In the genomic region with DNA sequence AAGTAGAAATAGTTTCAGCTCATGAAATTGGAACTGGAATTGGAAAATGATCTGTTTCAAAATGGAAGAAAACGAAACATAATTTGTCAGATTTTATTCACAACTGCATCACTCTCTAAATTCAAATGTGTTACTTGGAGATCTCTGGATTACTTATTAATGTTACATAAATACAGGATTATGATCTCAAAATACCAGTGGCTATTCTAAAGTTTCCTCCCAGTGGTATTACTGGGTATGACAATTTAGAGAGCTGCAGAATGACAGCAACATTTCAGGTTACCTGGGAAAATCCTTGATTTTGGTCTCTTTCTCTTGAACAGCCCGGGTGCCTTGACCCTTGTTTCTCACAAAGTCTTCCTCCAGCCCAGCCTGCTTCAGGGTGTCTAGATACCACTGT, we compare ENCODE assay signal across 10 cellular contexts. TPM values are rescaled to one million over a fixed set of nuclear protein-coding genes. Genes with fewer than 3 reads are reported as not detected.
DNase-seq lines count a peak whose midpoint lies in the region; ATAC-seq and TF ChIP-seq lines count a peak whose summit lies in the region.
"Had no signal": no experiment of that assay in that cellular context is flagged by ENCODE, and none has a peak within 500 bp of the region (broad histone marks: within the 10 kb centered on the region; RNA-seq: fewer than 3 reads in every experiment).

No MANE protein-coding gene starts in this region.

- in situ Hi-C loops in T47D (cut with HindIII; ENCODE audit: low pct_unique_long_range_greater_than_20kb, low sequenced_read_pairs), result no loop called here
- in situ Hi-C loops in HAP-1 (cut with MboI; ENCODE audit: low sequenced_read_pairs), result no loop called here

- DNase-seq in EH (ENCODE audit: low read depth), result peak; percentile 9
- DNase-seq in T47D (ENCODE audit: low read depth in 1 of 2, low spot score in 1 of 2), result peak; percentile 33
- DNase-seq in sigmoid colon, result no peak
- no peak for DNase-seq in NCI-H128 (lab: John Stamatoyannopoulos, UW; ENCODE audit: unreplicated experiment)
- no peak for DNase-seq in HAP-1 (ENCODE audit: low spot score in 2 of 2)
- DNase-seq: NCI-H748 treated with DMSO at 0.1 percent for 48 hours, nucleus accumbens had no signal

- ATAC-seq in GM21619 (IDR thresholded peaks at IDR 0.05; ENCODE audit: unreplicated experiment), result no peak

- H3K4me3 Mint-ChIP-seq in nephron, result no peak overlapping the region

- intact Hi-C loops in sigmoid colon (cut with DNase I), result no loop called here

- H3K27ac ChIP-seq in sigmoid colon, result no peak overlapping the region

- no peak overlapping the region for H3K4me3 ChIP-seq in sigmoid colon
- H3K4me3 ChIP-seq in HAP-1, result no peak overlapping the region

- no peaks in the 10 kb centered on the region for H3K4me1 Mint-ChIP-seq in nephron

- H3K27me3 ChIP-seq in sigmoid colon (no peaks in the 10 kb centered on the region), HAP-1 (ENCODE audit: low read depth) (no peaks in the 10 kb centered on the region)

- no peaks in the 10 kb centered on the region for H3K9me3 Mint-ChIP-seq in nephron

- no peak for TF ChIP-seq EP300 in sigmoid colon (IDR thresholded peaks at IDR 0.05)

- H3K4me1 ChIP-seq in sigmoid colon (no peaks in the 10 kb centered on the region), HAP-1 (no peaks in the 10 kb centered on the region)

- H3K9me3 ChIP-seq in sigmoid colon (no peaks in the 10 kb centered on the region), HAP-1 (no peaks in the 10 kb centered on the region)

- TF ChIP-seq CTCF in LNCAP (IDR thresholded peaks at IDR 0.05) (peak; percentile 32), nephron (IDR thresholded peaks at IDR 0.05; ENCODE audit: unreplicated experiment in 3 of 3) (peak; percentile 15 to 27 (median 23)), sigmoid colon (IDR thresholded peaks at IDR 0.05) (no peak)

- H3K36me3 Mint-ChIP-seq in nephron (ENCODE audit: low read depth), result peaks cover 54% of the 10 kb centered on the region

- no peak overlapping the region for H3K27ac Mint-ChIP-seq in nephron

- no peaks in the 10 kb centered on the region for H3K27me3 Mint-ChIP-seq in nephron (ENCODE audit: low read depth)

- WGBS in sigmoid colon, 2 donors, result 83 to 93% methylated on average over 2 of the region's 2 CpGs

- peaks cover 5 to 93% (median 30%) of the 10 kb centered on the region in 4 donors for H3K36me3 ChIP-seq in sigmoid colon
- H3K36me3 ChIP-seq in HAP-1 (replicated peaks), result peaks cover 34% of the 10 kb centered on the region

- TF ChIP-seq POLR2A in sigmoid colon (IDR thresholded peaks at IDR 0.05), result no peak

RNA-seq across cellular contexts. Expression of gene FAM161B, which starts 14.2 kb away (rescaled TPM):
- 1 to 10 TPM; 3.8 to 5.3 (median 4.5) TPM for total RNA-seq in sigmoid colon
- 1 to 10 TPM; 2.5 to 4.8 (median 2.5) TPM for polyA plus RNA-seq in sigmoid colon

RNA-seq across cellular contexts. Expression of gene COQ6, which starts 14.4 kb away (rescaled TPM):
- 10 to 100 TPM; 23.8 to 31.6 (median 30.6) TPM for total RNA-seq in sigmoid colon
- 10 to 100 TPM; 12.6 to 21.0 (median 16.6) TPM for polyA plus RNA-seq in sigmoid colon

RNA-seq across cellular contexts. Expression of gene ZNF410, which starts 49.0 kb away (rescaled TPM):
- 10 to 100 TPM; 45.1 to 67.8 (median 53.8) TPM for total RNA-seq in sigmoid colon
- polyA plus RNA-seq in sigmoid colon, result 10 to 100 TPM; 33.3 to 37.8 (median 35.4) TPM

Comparison
In these comparisons a context has a peak if more than half of its experiments do, and no peak if none do; other contexts are left out.
1. DNase-seq: peak in EH (single experiment) and T47D (2 of 2); none in sigmoid colon (single experiment), NCI-H128 (single experiment) and HAP-1 (0 of 2).
2. CTCF ChIP-seq: peak in LNCAP (single experiment) and nephron (3 of 3); none in sigmoid colon (0 of 4).